ENCODE assay signal across 2 cellular contexts in the genomic region with DNA sequence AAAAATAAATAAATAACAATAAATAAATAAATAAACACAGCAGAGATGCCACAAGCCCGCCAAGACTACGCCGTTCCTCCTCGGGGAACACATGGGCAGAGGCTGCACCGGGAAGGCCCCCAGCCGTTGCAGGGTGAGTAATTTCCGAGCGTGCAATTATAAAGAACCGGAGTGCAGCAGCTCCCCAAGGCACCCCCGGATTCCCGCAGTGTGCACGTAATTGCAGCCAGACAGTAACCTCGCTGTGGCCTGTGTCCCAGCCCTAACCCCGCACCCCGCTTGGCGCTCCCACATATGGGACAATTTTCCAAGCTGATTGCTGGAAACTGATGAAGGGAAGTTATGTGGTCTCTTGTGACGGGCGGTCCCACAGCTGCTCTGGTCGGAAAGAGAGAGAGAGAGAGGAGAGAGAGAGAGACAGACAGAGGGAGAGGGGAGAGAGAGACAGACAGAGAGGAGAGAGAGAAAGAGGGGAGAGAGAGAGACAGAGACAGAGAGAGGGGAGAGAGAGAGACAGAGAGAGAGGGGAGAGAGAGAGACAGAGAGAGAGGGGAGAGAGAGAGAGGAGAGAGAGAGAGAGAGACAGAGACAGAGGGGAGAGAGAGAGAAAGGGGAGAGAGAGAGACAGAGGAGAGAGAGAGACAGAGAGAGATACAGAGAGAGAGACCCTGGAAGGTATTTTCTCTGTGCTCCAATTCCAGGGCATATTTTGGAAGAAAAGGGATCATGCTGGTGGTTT.
TF ChIP-seq lines count a peak whose summit lies in the region.

No MANE protein-coding gene starts in this region.

TF ChIP-seq in HEK293, 187 proteins besides CTCF, POLR2A, EP300 and RAD21 (continued from another document):
- TF ChIP-seq, protein P1, sequence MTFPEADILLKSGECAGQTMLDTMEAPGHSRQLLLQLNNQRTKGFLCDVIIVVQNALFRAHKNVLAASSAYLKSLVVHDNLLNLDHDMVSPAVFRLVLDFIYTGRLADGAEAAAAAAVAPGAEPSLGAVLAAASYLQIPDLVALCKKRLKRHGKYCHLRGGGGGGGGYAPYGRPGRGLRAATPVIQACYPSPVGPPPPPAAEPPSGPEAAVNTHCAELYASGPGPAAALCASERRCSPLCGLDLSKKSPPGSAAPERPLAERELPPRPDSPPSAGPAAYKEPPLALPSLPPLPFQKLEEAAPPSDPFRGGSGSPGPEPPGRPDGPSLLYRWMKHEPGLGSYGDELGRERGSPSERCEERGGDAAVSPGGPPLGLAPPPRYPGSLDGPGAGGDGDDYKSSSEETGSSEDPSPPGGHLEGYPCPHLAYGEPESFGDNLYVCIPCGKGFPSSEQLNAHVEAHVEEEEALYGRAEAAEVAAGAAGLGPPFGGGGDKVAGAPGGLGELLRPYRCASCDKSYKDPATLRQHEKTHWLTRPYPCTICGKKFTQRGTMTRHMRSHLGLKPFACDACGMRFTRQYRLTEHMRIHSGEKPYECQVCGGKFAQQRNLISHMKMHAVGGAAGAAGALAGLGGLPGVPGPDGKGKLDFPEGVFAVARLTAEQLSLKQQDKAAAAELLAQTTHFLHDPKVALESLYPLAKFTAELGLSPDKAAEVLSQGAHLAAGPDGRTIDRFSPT (tag by site-specific recombination; IDR thresholded peaks at IDR 0.05) = no peak

TF ChIP-seq in H1, 55 proteins besides CTCF, POLR2A, EP300 and RAD21 (continued from another document):
- TF ChIP-seq RNF2 (IDR thresholded peaks at IDR 0.05; ENCODE audit: borderline replicate concordance, low read depth, low read length, missing control alignments, poor library complexity, severe bottlenecking) (no peak), KDM5A (IDR thresholded peaks at IDR 0.05; ENCODE audit: low read length) (no peak), NRF1 (IDR thresholded peaks at IDR 0.05; ENCODE audit: low read depth, low read length) (no peak), BRCA1 (IDR thresholded peaks at IDR 0.05; ENCODE audit: low read depth, low read length) (no peak), BCL11A (IDR thresholded peaks at IDR 0.05; ENCODE audit: low read depth in 2 of 2, low read length in 2 of 2) (no peak), SUZ12 (IDR thresholded peaks at IDR 0.05; ENCODE audit: low read length) (no peak), GTF2F1 (IDR thresholded peaks at IDR 0.05; ENCODE audit: borderline replicate concordance, low read depth, low read length) (no peak), ASH2L (IDR thresholded peaks at IDR 0.05; ENCODE audit: low read length) (no peak), GABPA (IDR thresholded peaks at IDR 0.05; ENCODE audit: borderline replicate concordance, insufficient read depth, low read length) (no peak)
- TF ChIP-seq, protein P2, sequence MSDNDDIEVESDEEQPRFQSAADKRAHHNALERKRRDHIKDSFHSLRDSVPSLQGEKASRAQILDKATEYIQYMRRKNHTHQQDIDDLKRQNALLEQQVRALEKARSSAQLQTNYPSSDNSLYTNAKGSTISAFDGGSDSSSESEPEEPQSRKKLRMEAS (IDR thresholded peaks at IDR 0.05) = no peak
